ENCODE assay signal across 17 cellular contexts in genomic region chr12:110137786-110138185, GRCh38. TPM values are rescaled to one million over a fixed set of nuclear protein-coding genes. Genes with fewer than 3 reads are reported as not detected.
DNase-seq lines count a peak whose midpoint lies in the region; ATAC-seq, FAIRE-seq and TF ChIP-seq lines count a peak whose summit lies in the region.
"Had no signal": no experiment of that assay in that cellular context is flagged by ENCODE, and none has a peak within 500 bp of the region (broad histone marks: within the 10 kb centered on the region; RNA-seq: fewer than 3 reads in every experiment).

No MANE protein-coding gene starts in this region.

- H3K9ac ChIP-seq in SK-N-MC (ENCODE audit: insufficient read length): no peak overlapping the region
- H3K9ac ChIP-seq: GM23248 had no signal

- H3K27ac ChIP-seq in SK-N-MC (peak overlapping the region; percentile 34; the same call in 1 of the 2 replicates), thoracic aorta (peak overlapping the region; percentile 1 to 48)
- H3K27ac ChIP-seq: GM23248 had no signal

- H3K9me3 ChIP-seq in SK-N-MC (ENCODE audit: low read depth, low read length) (no peaks in the 10 kb centered on the region), thoracic aorta (no peaks in the 10 kb centered on the region)
- H3K9me3 ChIP-seq: BE2C, HAP-1 had no signal

- peaks cover 15 to 45% of the 10 kb centered on the region in 2 donors for H3K4me1 ChIP-seq in thoracic aorta (ENCODE audit: control insufficient read depth in 1 of 2, low read depth in 2 of 2)
- H3K4me1 ChIP-seq: BE2C, HAP-1 had no signal

- H3K36me3 ChIP-seq in SK-N-MC (ENCODE audit: insufficient read depth, low read length): peaks cover 54% of the 10 kb centered on the region
- peaks cover 7% of the 10 kb centered on the region for H3K36me3 ChIP-seq in thoracic aorta

- no peak for FAIRE-seq in urothelium cell line (lab: Jason Lieb, UNC)
- FAIRE-seq: G401.6, GM12891 had no signal

- H3K4me3 ChIP-seq in SK-N-MC (no peak overlapping the region), thoracic aorta (no peak overlapping the region)
- H3K4me3 ChIP-seq: GM23248, HAP-1 had no signal

- H3K27me3 ChIP-seq in thoracic aorta (replicated peaks; ENCODE audit: insufficient read depth): no peaks in the 10 kb centered on the region
- H3K27me3 ChIP-seq: BE2C had no signal

- DNase-seq in SK-N-MC (ENCODE audit: low read depth, low spot score): no peak
- peak; percentile 42 for DNase-seq in fibroblast of the conjunctiva (ENCODE audit: low read depth)
- peak; percentile 95 for DNase-seq in iris pigment epithelial cell (ENCODE audit: low read depth)
- no peak for DNase-seq in thoracic aorta (ENCODE audit: low spot score)
- DNase-seq in NCI-H446 (lab: John Stamatoyannopoulos, UW): no peak
- DNase-seq in urothelium cell line (ENCODE audit: low spot score): no peak
- DNase-seq in NCI-H69 (lab: John Stamatoyannopoulos, UW): no peak
- DNase-seq: BE2C; C1 segment of cervical spinal cord; CD4-positive, CD25-positive, alpha-beta regulatory T cell; CD8-positive, alpha-beta memory T cell; COR-L47; DMS 273 treated with DMSO at 0.1 percent for 48 hours; GM23248 had no signal

- no peak for ATAC-seq in thoracic aorta (ENCODE audit: insufficient number of reproducible peaks, low FRiP score, low read depth)

- TF ChIP-seq CTCF in thoracic aorta (IDR thresholded peaks at IDR 0.05): no peak

RNA-seq across cellular contexts. Expression of gene IFT81, which starts 13.6 kb away (rescaled TPM):
- total RNA-seq in thoracic aorta: 10 to 100 TPM in 1 of 2 donors, 1 to 10 TPM in 1; 9.3 to 17.4 TPM

Comparison
In these comparisons a context has a peak if more than half of its experiments do, and no peak if none do; other contexts are left out.
1. DNase-seq: peak in fibroblast of the conjunctiva (single experiment) and iris pigment epithelial cell (single experiment); none in SK-N-MC (single experiment), thoracic aorta (single experiment), NCI-H446 (0 of 2), urothelium cell line (single experiment) and NCI-H69 (single experiment).